17 cellular contexts compared by ENCODE assay signal in the genomic region with DNA sequence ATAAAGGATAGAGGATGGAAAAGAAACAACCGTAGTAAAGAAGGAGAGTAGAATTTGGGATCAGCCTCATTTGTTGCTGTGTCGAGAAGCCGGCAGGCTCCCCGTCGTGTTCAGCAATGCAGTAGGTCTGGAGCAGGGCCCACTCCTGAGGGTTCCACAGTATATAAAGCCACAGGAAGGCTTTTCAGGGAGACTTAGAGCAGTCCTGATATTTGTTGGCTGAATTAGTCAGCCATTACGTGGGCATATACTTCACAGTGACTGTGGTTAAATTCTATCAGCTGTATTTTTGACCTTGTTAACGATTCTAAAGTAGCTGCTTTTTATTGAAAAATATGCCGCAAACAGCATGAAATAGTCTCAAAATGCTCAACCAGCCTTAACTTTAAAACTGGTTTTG.
DNase-seq lines count a peak whose midpoint lies in the region; FAIRE-seq and TF ChIP-seq lines count a peak whose summit lies in the region.
"Had no signal": no experiment of that assay in that cellular context is flagged by ENCODE, and none has a peak within 500 bp of the region (broad histone marks: within the 10 kb centered on the region; RNA-seq: fewer than 3 reads in every experiment).

No MANE protein-coding gene starts in this region.

- TF ChIP-seq CTCF in astrocyte of the cerebellum (IDR thresholded peaks at IDR 0.05; ENCODE audit: low read depth, low read length, missing control alignments): no peak
- TF ChIP-seq CTCF in esophagus muscularis mucosa (IDR thresholded peaks at IDR 0.05): no peak
- no peak for TF ChIP-seq CTCF in kidney (IDR thresholded peaks at IDR 0.05; ENCODE audit: borderline replicate concordance, extremely low read depth, insufficient read depth)

- H2BK12ac ChIP-seq in trophoblast cell (ENCODE audit: low read length): no peak overlapping the region

- H2AK5ac ChIP-seq in trophoblast cell (ENCODE audit: low read length): no peak overlapping the region

- no peaks in the 10 kb centered on the region for H3K79me1 ChIP-seq in trophoblast cell (ENCODE audit: low read length)

- no peak overlapping the region for H4K8ac ChIP-seq in trophoblast cell (ENCODE audit: low read depth, low read length)

- H2BK120ac ChIP-seq in trophoblast cell (ENCODE audit: insufficient read depth, low read length, poor library complexity): no peak overlapping the region

- no peaks in the 10 kb centered on the region for H3K79me2 ChIP-seq in trophoblast cell (ENCODE audit: control insufficient read depth, insufficient read depth, low read length, poor library complexity)

- no peak overlapping the region for H3K4ac ChIP-seq in trophoblast cell (ENCODE audit: low read depth, low read length)

- no peaks in the 10 kb centered on the region for H3K27me3 ChIP-seq in esophagus muscularis mucosa
- no peaks in the 10 kb centered on the region for H3K27me3 ChIP-seq in trophoblast cell (ENCODE audit: insufficient read depth, low read length)
- H3K27me3 ChIP-seq: BLaER1 had no signal

- in situ Hi-C loops in astrocyte of the cerebellum (cut with HindIII; ENCODE audit: low sequenced_read_pairs): no loop called here

- no peak for TF ChIP-seq EP300 in esophagus muscularis mucosa (IDR thresholded peaks at IDR 0.05)

- H3K9me3 ChIP-seq in esophagus muscularis mucosa: no peaks in the 10 kb centered on the region
- peaks cover 2% of the 10 kb centered on the region for H3K9me3 ChIP-seq in trophoblast cell (ENCODE audit: insufficient read depth, low read depth, low read length)
- no peaks in the 10 kb centered on the region for H3K9me3 ChIP-seq in kidney (ENCODE audit: control insufficient read depth in 1 of 2, low read length in 2 of 2)
- H3K9me3 ChIP-seq: Caco-2 had no signal

- H3K36me3 ChIP-seq in esophagus muscularis mucosa (peaks cover 14 to 65% (median 45%) of the 10 kb centered on the region in 4 donors), trophoblast cell (ENCODE audit: control insufficient read depth in 1 of 2, insufficient read depth in 2 of 2, low read length in 2 of 2) (no peaks in the 10 kb centered on the region), kidney (ENCODE audit: control insufficient read depth in 1 of 2, insufficient read depth in 2 of 2, low read length in 2 of 2) (peaks cover 15 to 30% of the 10 kb centered on the region in 2 donors)

- H3K4me3 ChIP-seq in astrocyte of the cerebellum (ENCODE audit: low read depth, low read length): no peak overlapping the region
- H3K4me3 ChIP-seq in esophagus muscularis mucosa: peak overlapping the region in 2 of 4 donors; percentile 4 to 7
- H3K4me3 ChIP-seq in trophoblast cell (ENCODE audit: low read depth, low read length): no peak overlapping the region
- no peak overlapping the region for H3K4me3 ChIP-seq in kidney (ENCODE audit: low read length in 2 of 2)
- H3K4me3 ChIP-seq: BLaER1, GM23248 had no signal

- H2AFZ ChIP-seq in trophoblast cell (ENCODE audit: insufficient read depth, low read length, poor library complexity): no peak overlapping the region
- H2AFZ ChIP-seq: GM23248 had no signal

- H2BK5ac ChIP-seq in trophoblast cell (ENCODE audit: low read depth, low read length, poor library complexity): no peak overlapping the region

- H3K4me2 ChIP-seq in trophoblast cell (ENCODE audit: low read length): no peak overlapping the region
- H3K4me2 ChIP-seq: BLaER1 had no signal

- H3K27ac ChIP-seq in esophagus muscularis mucosa (replicated peaks in 1 of 4): peak overlapping the region; percentile 72 to 82 (median 78)
- no peak overlapping the region for H3K27ac ChIP-seq in trophoblast cell (ENCODE audit: low read depth, low read length)
- H3K27ac ChIP-seq in kidney (ENCODE audit: low read depth in 2 of 2, low read length in 2 of 2): no peak overlapping the region
- H3K27ac ChIP-seq: 22Rv1, BLaER1, GM23248, HL-60 had no signal

- no peak overlapping the region for H3K14ac ChIP-seq in trophoblast cell (ENCODE audit: low read length)

- no peak for TF ChIP-seq POLR2A in esophagus muscularis mucosa (IDR thresholded peaks at IDR 0.05; ENCODE audit: low read depth)

- intact Hi-C loops in esophagus muscularis mucosa (cut with DNase I): no loop called here
- intact Hi-C loops in kidney (cut with DNase I): no loop called here

- no peak overlapping the region for H3K23ac ChIP-seq in trophoblast cell (ENCODE audit: low read length)

- no peak overlapping the region for H3K18ac ChIP-seq in trophoblast cell (ENCODE audit: low read length)

- no peak for FAIRE-seq in kidney (lab: Jason Lieb, UNC)
- FAIRE-seq: H54 had no signal

- H3K4me1 ChIP-seq in esophagus muscularis mucosa (peaks cover 0 to 47% (median 39%) of the 10 kb centered on the region in 4 donors), trophoblast cell (ENCODE audit: control insufficient read depth in 1 of 2, insufficient read depth in 2 of 2, low read length in 2 of 2) (no peaks in the 10 kb centered on the region), kidney (ENCODE audit: control insufficient read depth in 1 of 2, insufficient read depth in 1 of 2, low read depth in 1 of 2, low read length in 2 of 2) (no peaks in the 10 kb centered on the region)
- H3K4me1 ChIP-seq: BLaER1, Caco-2 had no signal

- no peak overlapping the region for H4K12ac ChIP-seq in trophoblast cell (ENCODE audit: low read depth, low read length)

- no peak overlapping the region for H4K91ac ChIP-seq in trophoblast cell (ENCODE audit: low read depth, low read length)

- DNase-seq in AG08396 (ENCODE audit: low spot score) (peak; percentile 22), astrocyte of the cerebellum (ENCODE audit: low read depth) (peak; percentile 74), esophagus muscularis mucosa (ENCODE audit: extremely low spot score) (no peak), trophoblast cell (no peak), DMS53 (lab: John Stamatoyannopoulos, UW) (no peak), NCI-H526 treated with DMSO at 0.1 percent for 48 hours (lab: John Stamatoyannopoulos, UW) (no peak), kidney (no peak)
- no peak for DNase-seq in activated CD4-positive, alpha-beta T cell treated with anti-CD3 and anti-CD28 coated beads, Interleukin-2, amount 50 U/mL, for 4 hours
- DNase-seq: AML-193; Caco-2; CD8-positive, alpha-beta memory T cell; GF-D8; GM23248 had no signal

- 64% methylated on average over 8 of the region's 8 CpGs for WGBS in esophagus muscularis mucosa
- no CpG with 5 or more reads among the region's 8 CpGs for WGBS in trophoblast cell (ENCODE audit: extremely low coverage, insufficient coverage, insufficient read length)

- H3K9ac ChIP-seq in trophoblast cell (ENCODE audit: low read length) (peak overlapping the region; percentile 36), kidney (ENCODE audit: low read length in 2 of 2) (no peak overlapping the region)
- H3K9ac ChIP-seq: BLaER1, GM23248 had no signal

Comparison
In these comparisons a context has a peak if more than half of its experiments do, and no peak if none do; other contexts are left out.
1. DNase-seq: peak in AG08396 (single experiment) and astrocyte of the cerebellum (single experiment); none in esophagus muscularis mucosa (single experiment), trophoblast cell (0 of 2), DMS53 (single experiment), NCI-H526 treated with DMSO at 0.1 percent for 48 hours (single experiment), kidney (single experiment) and activated CD4-positive, alpha-beta T cell treated with anti-CD3 and anti-CD28 coated beads, Interleukin-2, amount 50 U/mL, for 4 hours (0 of 2).
2. H3K27ac ChIP-seq: peak in esophagus muscularis mucosa (4 of 4); none in trophoblast cell (single experiment) and kidney (0 of 2).